33 cellular contexts compared by ENCODE assay signal in the genomic region with DNA sequence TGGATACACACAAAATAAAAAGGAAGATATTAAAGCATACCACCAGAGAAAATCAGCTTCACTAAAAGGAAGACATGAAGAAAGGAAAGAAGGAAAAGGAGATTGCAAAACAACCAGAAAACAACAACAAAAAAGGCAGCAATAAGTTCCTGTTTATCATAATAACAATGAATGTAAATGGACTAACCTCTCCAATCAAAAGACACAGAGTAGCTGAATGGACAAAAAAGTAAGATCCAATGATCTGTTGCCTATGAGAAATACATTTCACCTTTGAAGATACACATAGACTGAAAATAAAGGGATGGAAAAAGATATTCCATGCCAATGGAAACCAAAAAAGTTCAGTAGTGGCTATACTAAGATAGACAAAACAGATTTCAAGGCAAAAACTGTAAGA. TPM values are rescaled to one million over a fixed set of nuclear protein-coding genes. Genes with fewer than 3 reads are reported as not detected.
DNase-seq lines count a peak whose midpoint lies in the region; ATAC-seq, FAIRE-seq and TF ChIP-seq lines count a peak whose summit lies in the region.
"Had no signal": no experiment of that assay in that cellular context is flagged by ENCODE, and none has a peak within 500 bp of the region (broad histone marks: within the 10 kb centered on the region; RNA-seq: fewer than 3 reads in every experiment).

No MANE protein-coding gene starts in this region.

- no peaks in the 10 kb centered on the region for H3K36me3 Mint-ChIP-seq in GM23338 (ENCODE audit: low read depth)
- H3K36me3 Mint-ChIP-seq: CD14-positive monocyte; CD4-positive, alpha-beta memory T cell; CD8-positive, alpha-beta T cell had no signal

- H3K9me1 ChIP-seq in K562 (ENCODE audit: control insufficient read depth, insufficient read depth, low read length): no peaks in the 10 kb centered on the region

- H3K9ac ChIP-seq in K562 (ENCODE audit: insufficient read depth in 1 of 2, low read depth in 2 of 2, low read length in 2 of 2): no peak overlapping the region
- H3K9ac ChIP-seq: BLaER1; BLaER1 treated with 17β-estradiol and CSF1 and Interleukin-3, amounts not matched to agents 10 nM and 100 nM had no signal

- no peaks in the 10 kb centered on the region for H3K36me3 ChIP-seq in GM23338 (ENCODE audit: insufficient read depth)
- no peaks in the 10 kb centered on the region for H3K36me3 ChIP-seq in K562 (ENCODE audit: control insufficient read depth, insufficient read depth, low read length)
- H3K36me3 ChIP-seq: BE2C; BLaER1; BLaER1 treated with 17β-estradiol and CSF1 and Interleukin-3, amounts not matched to agents 10 nM and 100 nM had no signal

- CTCF ChIA-PET in K562 (lab: Yijun Ruan, JAX; ENCODE audit: low intra/inter-chr PET ratio): no interaction called here

- in situ Hi-C loops in K562 (cut with MboI): no loop called here

- H3K4me1 ChIP-seq in GM23338 (ENCODE audit: insufficient read depth) (no peaks in the 10 kb centered on the region), K562 (replicated peaks in 1 of 2; ENCODE audit: control insufficient read depth in 2 of 2, insufficient read depth in 2 of 2, low read length in 2 of 2) (no peaks in the 10 kb centered on the region)
- H3K4me1 ChIP-seq: A549, BE2C, BLaER1, Caco-2 had no signal

- H3F3A ChIP-seq in GM23338 (replicated peaks; ENCODE audit: low read depth): no peaks in the 10 kb centered on the region

- FAIRE-seq in K562 (lab: Jason Lieb, UNC): no peak
- FAIRE-seq: A204.1, A549, D721Med had no signal

- H4K20me1 ChIP-seq in GM23338 (replicated peaks; ENCODE audit: insufficient read depth): no peaks in the 10 kb centered on the region
- no peaks in the 10 kb centered on the region for H4K20me1 ChIP-seq in K562 (replicated peaks; ENCODE audit: control insufficient read depth, insufficient read depth, low read length)
- H4K20me1 ChIP-seq: BLaER1; BLaER1 treated with 17β-estradiol and CSF1 and Interleukin-3, amounts not matched to agents 10 nM and 100 nM had no signal

- H3K4me3 ChIP-seq in GM23338: no peak overlapping the region
- no peak overlapping the region for H3K4me3 ChIP-seq in K562
- H3K4me3 ChIP-seq: A549; BLaER1; BLaER1 treated with 17β-estradiol and CSF1 and Interleukin-3, amounts not matched to agents 10 nM and 100 nM had no signal

- H3K9me2 ChIP-seq in GM23338 (ENCODE audit: insufficient read depth): no peaks in the 10 kb centered on the region

- intact Hi-C loops in K562 (cut with micrococcal nuclease): no loop called here

- H3K79me2 ChIP-seq in GM23338 (replicated peaks; ENCODE audit: insufficient read depth) (no peaks in the 10 kb centered on the region), K562 (ENCODE audit: control insufficient read depth, insufficient read depth, low read length) (no peaks in the 10 kb centered on the region)

- H3K27ac ChIP-seq in GM23338 (ENCODE audit: low read depth): no peak overlapping the region
- H3K27ac ChIP-seq in K562 (ENCODE audit: extremely low read depth, low read depth, low read length): no peak overlapping the region
- H3K27ac ChIP-seq: 22Rv1; A549; BLaER1; BLaER1 treated with 17β-estradiol and CSF1 and Interleukin-3, amounts not matched to agents 10 nM and 100 nM; C4-2B had no signal

- no peak overlapping the region for H3K4me3 Mint-ChIP-seq in GM23338
- H3K4me3 Mint-ChIP-seq: B cell; CD14-positive monocyte; CD4-positive, alpha-beta memory T cell; CD4-positive, alpha-beta T cell; CD4-positive, CD25-positive, alpha-beta regulatory T cell; CD8-positive, alpha-beta memory T cell; CD8-positive, alpha-beta T cell had no signal

- H3K27ac Mint-ChIP-seq in GM23338: no peak overlapping the region
- H3K27ac Mint-ChIP-seq: B cell; CD4-positive, alpha-beta memory T cell; CD4-positive, alpha-beta T cell; CD4-positive, CD25-positive, alpha-beta regulatory T cell; CD8-positive, alpha-beta memory T cell; CD8-positive, alpha-beta T cell had no signal

- no peaks in the 10 kb centered on the region for H3K9me3 ChIP-seq in K562 (replicated peaks; ENCODE audit: control insufficient read depth, insufficient read depth, low read depth, low read length)
- H3K9me3 ChIP-seq: A549, BE2C, Caco-2 had no signal

- TF ChIP-seq EP300 in K562 (IDR thresholded peaks at IDR 0.05; ENCODE audit: low read length): no peak

- H2AFZ ChIP-seq in GM23338 (no peak overlapping the region), K562 (ENCODE audit: low read depth, low read length) (no peak overlapping the region)

- POLR2A ChIA-PET in K562 (lab: Yijun Ruan, JAX): no interaction called here

- H3K4me1 Mint-ChIP-seq in GM23338: peaks cover 8% of the 10 kb centered on the region; the same call in 2 of the 3 replicates
- H3K4me1 Mint-ChIP-seq: B cell; CD14-positive monocyte; CD4-positive, alpha-beta memory T cell; CD4-positive, CD25-positive, alpha-beta regulatory T cell; CD8-positive, alpha-beta memory T cell had no signal

- ATAC-seq in GM23338: no peak
- ATAC-seq in K562: no peak
- no peak for ATAC-seq in HG03442 (IDR thresholded peaks at IDR 0.05; ENCODE audit: unreplicated experiment)
- ATAC-seq: A549; CD8-positive, alpha-beta T cell had no signal

- H3K4me2 ChIP-seq in GM23338 (peak overlapping the region; percentile 11; the same call in 1 of the 2 replicates), K562 (ENCODE audit: insufficient read depth, low read length) (no peak overlapping the region)
- H3K4me2 ChIP-seq: A549; BLaER1; BLaER1 treated with 17β-estradiol and CSF1 and Interleukin-3, amounts not matched to agents 10 nM and 100 nM had no signal

- no TSS peak for BruUV-seq in K562 (replicated peaks; lab: Mats Ljungman, UMichigan)

- no peak for DNase-seq in GM23338 (ENCODE audit: low spot score)
- DNase-seq in K562 (ENCODE audit: extremely low read depth in 1 of 4, low spot score in 3 of 4): no peak
- no peak for DNase-seq in cortex of kidney (lab: John Stamatoyannopoulos, UW)
- DNase-seq: 8988T; ACHN; AML-193; BE2C; C1 segment of cervical spinal cord; Caco-2; Calu3; CD4-positive, alpha-beta memory T cell; CD4-positive, alpha-beta T cell; CD4-positive, CD25-positive, alpha-beta regulatory T cell; CD8-positive, alpha-beta memory T cell; CD8-positive, alpha-beta T cell; COR-L47; DMS 273 treated with DMSO at 0.1 percent for 48 hours; DMS153; DMS53; DMS79; DMS79 treated with DMSO at 0.1 percent for 48 hours; DND-41; EL had no signal

- TF ChIP-seq POLR2A in K562 (conservative IDR thresholded peaks at IDR 0.05): no peak

- peaks cover 4% of the 10 kb centered on the region; the same call in 2 of the 3 replicates for H3K9me3 Mint-ChIP-seq in GM23338

- TF ChIP-seq RAD21 in K562 (CRISPR knock-in tag; conservative IDR thresholded peaks at IDR 0.05 in 1 of 2, IDR thresholded peaks at IDR 0.05 in 1 of 2): no peak

- peaks cover 2% of the 10 kb centered on the region for H3K27me3 Mint-ChIP-seq in GM23338 (ENCODE audit: insufficient read depth, low read depth, poor library complexity)
- H3K27me3 Mint-ChIP-seq: CD4-positive, alpha-beta T cell had no signal

- TF ChIP-seq CTCF in GM23338 (conservative IDR thresholded peaks at IDR 0.05; ENCODE audit: low read depth in 2 of 2): no peak
- TF ChIP-seq CTCF in K562 (IDR thresholded peaks at IDR 0.05 in 2 of 3, conservative IDR thresholded peaks at IDR 0.05 in 1 of 3; ENCODE audit: insufficient read depth in 2 of 3, low read depth in 1 of 3, low read length in 3 of 3): no peak

- H3K27me3 ChIP-seq in GM23338 (ENCODE audit: insufficient read depth): no peaks in the 10 kb centered on the region
- no peaks in the 10 kb centered on the region for H3K27me3 ChIP-seq in K562 (ENCODE audit: control insufficient read depth in 2 of 2, insufficient read depth in 2 of 2, low read length in 2 of 2)
- H3K27me3 ChIP-seq: BE2C; BLaER1; BLaER1 treated with 17β-estradiol and CSF1 and Interleukin-3, amounts not matched to agents 10 nM and 100 nM had no signal

TF ChIP-seq in GM23338, 12 proteins besides CTCF, POLR2A, EP300 and RAD21 (continues in another document):
- TF ChIP-seq JUNB (IDR thresholded peaks at IDR 0.05; ENCODE audit: unreplicated experiment): no peak
- TF ChIP-seq EZH2 (IDR thresholded peaks at IDR 0.05; ENCODE audit: low read depth, unreplicated experiment): no peak
- no peak for TF ChIP-seq NANOG (IDR thresholded peaks at IDR 0.05; ENCODE audit: borderline replicate concordance)
- no peak for TF ChIP-seq ZNF331 (CRISPR knock-in tag; IDR thresholded peaks at IDR 0.05; ENCODE audit: low read depth)
- TF ChIP-seq EZH2phosphoT487 (IDR thresholded peaks at IDR 0.05; ENCODE audit: unreplicated experiment): no peak

TF ChIP-seq in K562, 482 proteins besides CTCF, POLR2A, EP300 and RAD21 (continues in another document):
- TF ChIP-seq ZNF507 (tag; conservative IDR thresholded peaks at IDR 0.05) (peak; percentile 98), ZNF354B (CRISPR knock-in tag; IDR thresholded peaks at IDR 0.05) (peak; percentile 54; the same call in 1 of the 2 replicates)

RNA-seq across cellular contexts. Expression of a gene that starts 30.3 kb away (rescaled TPM):
- 26.1 and 32.2 TPM in 2 replicates for total RNA-seq in GM23338 (2014; rRNA removed; shearing (Covaris generic))
- polyA plus RNA-seq in GM23338 (2016; fragmentation: Nextera tagmentation; extraction: Ambion mirVana): 11.3 and 11.8 TPM in 2 replicates
- 1.8 and 5.6 TPM in 2 replicates for total RNA-seq in K562 (2011; cell fraction: chromatin; rRNA removed; ENCODE audit: low replicate concordance)
- 2.9 and 5.2 TPM in 2 replicates for total RNA-seq in K562 (2011; cell fraction: nucleolus; rRNA removed)
- total RNA-seq in K562 (2011; cell fraction: nucleoplasm; rRNA removed): 3.8 and 6.3 TPM in 2 replicates
- total RNA-seq in K562 (2014; rRNA removed): 4.5 and 5.2 TPM in 2 replicates
- total RNA-seq in K562 (2014; rRNA removed; fragmentation: Illumina TruSeq; extraction: Trizol): 2.8 and 3.3 TPM in 2 replicates
- total RNA-seq in K562 (2015; rRNA removed; fragmentation: Illumina TruSeq; extraction: Trizol): 4.5 and 4.8 TPM in 2 replicates
- total RNA-seq in K562 (2021): 7.7 and 8.2 TPM in 2 replicates
- 7.8 and 14.2 TPM in 2 replicates for polyA plus RNA-seq in K562 (2011; rRNA removed)
- 10.2 and 16.3 TPM in 2 replicates for polyA plus RNA-seq in K562 (2011; cell fraction: cytosol; rRNA removed)
- polyA plus RNA-seq in K562 (2011; cell fraction: nucleus; rRNA removed): 6.8 and 8.9 TPM in 2 replicates
- 9.1 and 10.0 TPM in 2 replicates for polyA plus RNA-seq in K562 (2012)
- polyA plus RNA-seq in K562 (2014; fragmentation: Illumina TruSeq; extraction: Trizol): 6.9 and 7.3 TPM in 2 replicates
- polyA plus RNA-seq in K562 (2014; fragmentation: Nextera tagmentation; extraction: Ambion mirVana): under 1 TPM; 0.51 to 0.94 TPM
- 5.3 and 5.7 TPM in 2 replicates for polyA plus RNA-seq in K562 (2014; rRNA removed)
- 7.6 and 11.3 TPM in 2 replicates for polyA minus RNA-seq in K562 (2011; rRNA and poly(A)+ RNA removed)
- 7.3 and 11.0 TPM in 2 replicates for polyA minus RNA-seq in K562 (2011; cell fraction: cytosol; rRNA and poly(A)+ RNA removed)
- 2.8 and 3.8 TPM in 2 replicates for polyA minus RNA-seq in K562 (2011; cell fraction: nucleus; rRNA and poly(A)+ RNA removed)
- total RNA-seq: B cell had no signal
- polyA plus RNA-seq: CD14-positive monocyte had no signal
